In the genomic region with DNA sequence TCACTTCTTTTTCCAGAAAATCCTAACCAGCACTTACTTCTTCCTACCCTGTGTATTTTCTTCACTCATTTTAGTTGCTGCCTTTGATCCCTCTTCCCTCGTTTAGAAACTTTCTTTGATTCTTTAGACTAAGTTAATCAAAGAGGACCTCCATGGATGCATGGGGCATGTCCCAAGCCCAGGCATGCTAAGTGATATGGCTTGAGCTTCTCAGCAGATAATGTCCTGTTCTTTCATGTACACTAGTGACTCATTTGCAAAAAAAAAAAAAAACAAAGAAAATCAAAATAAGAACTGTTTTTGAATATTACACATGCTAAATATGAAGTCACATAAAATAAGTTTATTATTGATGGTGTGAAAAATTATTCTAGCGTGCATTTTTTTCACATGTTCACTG, we compare ENCODE assay signal across 23 cellular contexts.
"Had no signal": no experiment of that assay in that cellular context is flagged by ENCODE, and none has a peak within 500 bp of the region (broad histone marks: within the 10 kb centered on the region; RNA-seq: fewer than 3 reads in every experiment).

No MANE protein-coding gene starts in this region.

- H3K4me1 ChIP-seq: left ventricle myocardium inferior, stomach, testis, thyroid gland, upper lobe of left lung, vagina had no signal

- H3K27ac ChIP-seq: left ventricle myocardium inferior, ovary, skin epidermis, stomach, testis, thyroid gland, transverse colon, upper lobe of left lung, vagina had no signal

- H3K36me3 ChIP-seq: left ventricle myocardium inferior, ovary, stomach, thyroid gland, transverse colon, upper lobe of left lung, vagina had no signal

- ATAC-seq: naive thymus-derived CD4-positive, alpha-beta T cell; natural killer cell treated with Interleukin-12 subunit alpha and Interleukin-12 subunit beta and Interleukin-15 and Interleukin-18, amount 100 ng/mL, for 72 hours; right cardiac atrium; sciatic nerve; stimulated activated naive B cell treated with anti-CD40 and anti-IgM and Interleukin-4, amounts not matched to agents 10 μg/mL and 1 μg/mL and 100 μg/mL, for 72 hours; stimulated activated naive CD8-positive, alpha-beta T cell treated with anti-CD3 and anti-CD28 coated beads, Interleukin-15, Interleukin-2, amounts not matched to agents 100 U/mL and 50 U/mL, for 24 hours had no signal

- H3K4me3 ChIP-seq: left ventricle myocardium inferior, lung, mucosa of descending colon, ovary, skin epidermis, stomach, testis, thyroid gland, transverse colon, upper lobe of left lung, vagina had no signal

- DNase-seq: islet precursor cell; left ventricle myocardium inferior; midbrain; naive thymus-derived CD4-positive, alpha-beta T cell; ovary; right cardiac atrium; stimulated activated CD4-positive, alpha-beta T cell treated with anti-CD3 and anti-CD28 coated beads, Interleukin-12 subunit alpha, Interleukin-12 subunit beta, amount 100 ng/mL, for 4 hours; stimulated activated CD4-positive, alpha-beta T cell treated with anti-CD3 and anti-CD28 coated beads, Interleukin-4, amount 100 ng/mL, for 1 hour; stimulated activated naive B cell treated with anti-CD40 and anti-IgM and Interleukin-4, amounts not matched to agents 10 μg/mL and 1 μg/mL and 100 μg/mL, for 72 hours; stimulated activated naive CD8-positive, alpha-beta T cell treated with anti-CD3 and anti-CD28 coated beads, Interleukin-15, Interleukin-2, amounts not matched to agents 100 U/mL and 50 U/mL, for 24 hours; stomach; thyroid gland; upper lobe of left lung had no signal

- H3K27ac Mint-ChIP-seq: memory B cell; naive thymus-derived CD4-positive, alpha-beta T cell; natural killer cell treated with Interleukin-12 subunit alpha and Interleukin-12 subunit beta and Interleukin-15 and Interleukin-18, amount 100 ng/mL, for 72 hours; progenitor cell of endocrine pancreas; stimulated activated naive B cell treated with anti-CD40 and anti-IgM and Interleukin-4, amounts not matched to agents 10 μg/mL and 1 μg/mL and 100 μg/mL, for 72 hours had no signal

- H3K4me1 Mint-ChIP-seq: memory B cell; naive thymus-derived CD4-positive, alpha-beta T cell; stimulated activated naive B cell treated with anti-CD40 and anti-IgM and Interleukin-4, amounts not matched to agents 10 μg/mL and 1 μg/mL and 100 μg/mL, for 72 hours had no signal

- H3K9me3 ChIP-seq: left ventricle myocardium inferior, mucosa of descending colon, ovary, stomach, testis, thyroid gland, transverse colon, upper lobe of left lung, vagina had no signal

- H3K27me3 Mint-ChIP-seq: memory B cell; natural killer cell treated with Interleukin-12 subunit alpha and Interleukin-12 subunit beta and Interleukin-15 and Interleukin-18, amount 100 ng/mL, for 72 hours; stimulated activated naive B cell treated with anti-CD40 and anti-IgM and Interleukin-4, amounts not matched to agents 10 μg/mL and 1 μg/mL and 100 μg/mL, for 72 hours had no signal

- H3K36me3 Mint-ChIP-seq: memory B cell; naive thymus-derived CD4-positive, alpha-beta T cell; natural killer cell treated with Interleukin-12 subunit alpha and Interleukin-12 subunit beta and Interleukin-15 and Interleukin-18, amount 100 ng/mL, for 72 hours; stimulated activated naive B cell treated with anti-CD40 and anti-IgM and Interleukin-4, amounts not matched to agents 10 μg/mL and 1 μg/mL and 100 μg/mL, for 72 hours had no signal

- H3K9me3 Mint-ChIP-seq: memory B cell; stimulated activated naive B cell treated with anti-CD40 and anti-IgM and Interleukin-4, amounts not matched to agents 10 μg/mL and 1 μg/mL and 100 μg/mL, for 72 hours had no signal

- H3K4me3 Mint-ChIP-seq: memory B cell; naive thymus-derived CD4-positive, alpha-beta T cell; natural killer cell treated with Interleukin-12 subunit alpha and Interleukin-12 subunit beta and Interleukin-15 and Interleukin-18, amount 100 ng/mL, for 72 hours; stimulated activated naive B cell treated with anti-CD40 and anti-IgM and Interleukin-4, amounts not matched to agents 10 μg/mL and 1 μg/mL and 100 μg/mL, for 72 hours had no signal
